ENCODE assay signal across 1 cellular context in the genomic region with DNA sequence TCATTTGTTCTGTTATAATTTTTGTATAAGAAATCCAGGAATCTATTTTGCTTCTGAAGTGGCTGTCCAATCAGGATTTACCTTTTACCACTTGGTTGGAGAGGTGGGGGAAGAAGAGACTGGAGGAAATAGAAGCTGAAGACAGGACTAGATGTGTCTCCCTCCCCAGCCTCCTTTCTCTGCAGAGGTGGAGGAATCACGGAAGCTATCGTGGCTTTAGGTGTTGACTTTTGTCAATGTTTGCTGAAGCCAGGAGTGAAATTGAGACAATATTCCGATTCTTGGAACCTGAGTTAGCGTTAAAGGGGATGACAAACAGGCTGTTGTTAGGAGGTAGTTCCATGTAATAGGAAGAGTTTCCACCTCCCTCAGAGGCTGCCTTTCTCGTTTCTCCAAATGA.
TF ChIP-seq lines count a peak whose summit lies in the region.

No MANE protein-coding gene starts in this region.

TF ChIP-seq in HepG2, 621 proteins besides CTCF, POLR2A, EP300 and RAD21:
- TF ChIP-seq SOX6 (IDR thresholded peaks at IDR 0.05) (no peak), SOX6 (CRISPR knock-in tag; IDR thresholded peaks at IDR 0.05) (0 out of 2 replicates have a peak, but pooled peaks have one; percentile 42), PHF5A (CRISPR knock-in tag; IDR thresholded peaks at IDR 0.05; ENCODE audit: low read depth, unreplicated experiment) (no peak), ELF3 (CRISPR knock-in tag; IDR thresholded peaks at IDR 0.05) (0 out of 2 replicates have a peak, but pooled peaks have one; percentile 17), FOXA1 (IDR thresholded peaks at IDR 0.05) (no peak), FOXA1 (CRISPR knock-in tag; IDR thresholded peaks at IDR 0.05) (peak; percentile 52), HNRNPK (IDR thresholded peaks at IDR 0.05; ENCODE audit: low read depth, low read length, poor library complexity, severe bottlenecking) (no peak), FOXA3 (CRISPR knock-in tag; IDR thresholded peaks at IDR 0.05) (peak; percentile 75), HMG20A (CRISPR knock-in tag; IDR thresholded peaks at IDR 0.05; ENCODE audit: borderline replicate concordance) (0 out of 2 replicates have a peak, but pooled peaks have one; percentile 37), DPF2 (CRISPR knock-in tag; IDR thresholded peaks at IDR 0.05; ENCODE audit: borderline replicate concordance, low read depth) (0 out of 2 replicates have a peak, but pooled peaks have one; percentile 3), GATAD2A (CRISPR knock-in tag; IDR thresholded peaks at IDR 0.05) (peak; percentile 38; the same call in 1 of the 2 replicates), SRSF1 (optimal IDR thresholded peaks at IDR 0.05; ENCODE audit: low read depth, low read length) (no peak), ZNF780A (CRISPR knock-in tag; IDR thresholded peaks at IDR 0.05) (no peak), RBAK (CRISPR knock-in tag; IDR thresholded peaks at IDR 0.05) (no peak), ETV5 (CRISPR knock-in tag; IDR thresholded peaks at IDR 0.05; ENCODE audit: borderline replicate concordance) (peak; percentile 12; the same call in 1 of the 2 replicates), ZKSCAN1 (IDR thresholded peaks at IDR 0.05; ENCODE audit: low read length) (no peak), ZNF383 (CRISPR knock-in tag; IDR thresholded peaks at IDR 0.05; ENCODE audit: borderline replicate concordance) (no peak), CHCHD3 (CRISPR knock-in tag; IDR thresholded peaks at IDR 0.05) (0 out of 2 replicates have a peak, but pooled peaks have one; percentile 22)
- TF ChIP-seq, protein P1, sequence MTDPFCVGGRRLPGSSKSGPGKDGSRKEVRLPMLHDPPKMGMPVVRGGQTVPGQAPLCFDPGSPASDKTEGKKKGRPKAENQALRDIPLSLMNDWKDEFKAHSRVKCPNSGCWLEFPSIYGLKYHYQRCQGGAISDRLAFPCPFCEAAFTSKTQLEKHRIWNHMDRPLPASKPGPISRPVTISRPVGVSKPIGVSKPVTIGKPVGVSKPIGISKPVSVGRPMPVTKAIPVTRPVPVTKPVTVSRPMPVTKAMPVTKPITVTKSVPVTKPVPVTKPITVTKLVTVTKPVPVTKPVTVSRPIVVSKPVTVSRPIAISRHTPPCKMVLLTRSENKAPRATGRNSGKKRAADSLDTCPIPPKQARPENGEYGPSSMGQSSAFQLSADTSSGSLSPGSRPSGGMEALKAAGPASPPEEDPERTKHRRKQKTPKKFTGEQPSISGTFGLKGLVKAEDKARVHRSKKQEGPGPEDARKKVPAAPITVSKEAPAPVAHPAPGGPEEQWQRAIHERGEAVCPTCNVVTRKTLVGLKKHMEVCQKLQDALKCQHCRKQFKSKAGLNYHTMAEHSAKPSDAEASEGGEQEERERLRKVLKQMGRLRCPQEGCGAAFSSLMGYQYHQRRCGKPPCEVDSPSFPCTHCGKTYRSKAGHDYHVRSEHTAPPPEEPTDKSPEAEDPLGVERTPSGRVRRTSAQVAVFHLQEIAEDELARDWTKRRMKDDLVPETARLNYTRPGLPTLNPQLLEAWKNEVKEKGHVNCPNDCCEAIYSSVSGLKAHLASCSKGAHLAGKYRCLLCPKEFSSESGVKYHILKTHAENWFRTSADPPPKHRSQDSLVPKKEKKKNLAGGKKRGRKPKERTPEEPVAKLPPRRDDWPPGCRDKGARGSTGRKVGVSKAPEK (CRISPR knock-in tag; IDR thresholded peaks at IDR 0.05; ENCODE audit: borderline replicate concordance) = peak; percentile 30; the same call in 1 of the 2 replicates
- TF ChIP-seq, protein P2, sequence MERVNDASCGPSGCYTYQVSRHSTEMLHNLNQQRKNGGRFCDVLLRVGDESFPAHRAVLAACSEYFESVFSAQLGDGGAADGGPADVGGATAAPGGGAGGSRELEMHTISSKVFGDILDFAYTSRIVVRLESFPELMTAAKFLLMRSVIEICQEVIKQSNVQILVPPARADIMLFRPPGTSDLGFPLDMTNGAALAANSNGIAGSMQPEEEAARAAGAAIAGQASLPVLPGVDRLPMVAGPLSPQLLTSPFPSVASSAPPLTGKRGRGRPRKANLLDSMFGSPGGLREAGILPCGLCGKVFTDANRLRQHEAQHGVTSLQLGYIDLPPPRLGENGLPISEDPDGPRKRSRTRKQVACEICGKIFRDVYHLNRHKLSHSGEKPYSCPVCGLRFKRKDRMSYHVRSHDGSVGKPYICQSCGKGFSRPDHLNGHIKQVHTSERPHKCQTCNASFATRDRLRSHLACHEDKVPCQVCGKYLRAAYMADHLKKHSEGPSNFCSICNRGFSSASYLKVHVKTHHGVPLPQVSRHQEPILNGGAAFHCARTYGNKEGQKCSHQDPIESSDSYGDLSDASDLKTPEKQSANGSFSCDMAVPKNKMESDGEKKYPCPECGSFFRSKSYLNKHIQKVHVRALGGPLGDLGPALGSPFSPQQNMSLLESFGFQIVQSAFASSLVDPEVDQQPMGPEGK (CRISPR knock-in tag; IDR thresholded peaks at IDR 0.05) = 0 out of 2 replicates have a peak, but pooled peaks have one; percentile 19
- TF ChIP-seq, protein P3, sequence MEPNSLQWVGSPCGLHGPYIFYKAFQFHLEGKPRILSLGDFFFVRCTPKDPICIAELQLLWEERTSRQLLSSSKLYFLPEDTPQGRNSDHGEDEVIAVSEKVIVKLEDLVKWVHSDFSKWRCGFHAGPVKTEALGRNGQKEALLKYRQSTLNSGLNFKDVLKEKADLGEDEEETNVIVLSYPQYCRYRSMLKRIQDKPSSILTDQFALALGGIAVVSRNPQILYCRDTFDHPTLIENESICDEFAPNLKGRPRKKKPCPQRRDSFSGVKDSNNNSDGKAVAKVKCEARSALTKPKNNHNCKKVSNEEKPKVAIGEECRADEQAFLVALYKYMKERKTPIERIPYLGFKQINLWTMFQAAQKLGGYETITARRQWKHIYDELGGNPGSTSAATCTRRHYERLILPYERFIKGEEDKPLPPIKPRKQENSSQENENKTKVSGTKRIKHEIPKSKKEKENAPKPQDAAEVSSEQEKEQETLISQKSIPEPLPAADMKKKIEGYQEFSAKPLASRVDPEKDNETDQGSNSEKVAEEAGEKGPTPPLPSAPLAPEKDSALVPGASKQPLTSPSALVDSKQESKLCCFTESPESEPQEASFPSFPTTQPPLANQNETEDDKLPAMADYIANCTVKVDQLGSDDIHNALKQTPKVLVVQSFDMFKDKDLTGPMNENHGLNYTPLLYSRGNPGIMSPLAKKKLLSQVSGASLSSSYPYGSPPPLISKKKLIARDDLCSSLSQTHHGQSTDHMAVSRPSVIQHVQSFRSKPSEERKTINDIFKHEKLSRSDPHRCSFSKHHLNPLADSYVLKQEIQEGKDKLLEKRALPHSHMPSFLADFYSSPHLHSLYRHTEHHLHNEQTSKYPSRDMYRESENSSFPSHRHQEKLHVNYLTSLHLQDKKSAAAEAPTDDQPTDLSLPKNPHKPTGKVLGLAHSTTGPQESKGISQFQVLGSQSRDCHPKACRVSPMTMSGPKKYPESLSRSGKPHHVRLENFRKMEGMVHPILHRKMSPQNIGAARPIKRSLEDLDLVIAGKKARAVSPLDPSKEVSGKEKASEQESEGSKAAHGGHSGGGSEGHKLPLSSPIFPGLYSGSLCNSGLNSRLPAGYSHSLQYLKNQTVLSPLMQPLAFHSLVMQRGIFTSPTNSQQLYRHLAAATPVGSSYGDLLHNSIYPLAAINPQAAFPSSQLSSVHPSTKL (CRISPR knock-in tag; IDR thresholded peaks at IDR 0.05) = 0 out of 2 replicates have a peak, but pooled peaks have one; percentile 10
TF ChIP-seq in HepG2: peak in this region for 12.
